ENCODE assay signal across 22 cellular contexts in genomic region chr5:146770546-146770945, GRCh38.
DNase-seq lines count a peak whose midpoint lies in the region; ATAC-seq and TF ChIP-seq lines count a peak whose summit lies in the region.
"Had no signal": no experiment of that assay in that cellular context is flagged by ENCODE, and none has a peak within 500 bp of the region (broad histone marks: within the 10 kb centered on the region; RNA-seq: fewer than 3 reads in every experiment).

No MANE protein-coding gene starts in this region.

- no peak overlapping the region for H3K23ac ChIP-seq in mesendoderm (ENCODE audit: low read length)

- no peak for TF ChIP-seq CTCF in cardiac muscle cell (IDR thresholded peaks at IDR 0.05; ENCODE audit: low read depth, low read length)
- TF ChIP-seq CTCF in left ventricle myocardium inferior (IDR thresholded peaks at IDR 0.05; ENCODE audit: borderline replicate concordance), result no peak
- no peak for TF ChIP-seq CTCF in endothelial cell (IDR thresholded peaks at IDR 0.05; ENCODE audit: unreplicated experiment)

- H3K79me1 ChIP-seq in mesendoderm (ENCODE audit: low read length), result no peaks in the 10 kb centered on the region

- H3K4me2 ChIP-seq in mesendoderm (ENCODE audit: low read length), result no peak overlapping the region
- H3K4me2 ChIP-seq: BLaER1 had no signal

- H3K27ac ChIP-seq in cardiac muscle cell (peak overlapping the region; percentile 74), left ventricle myocardium inferior (replicated peaks) (no peak overlapping the region), mesendoderm (ENCODE audit: low read depth, low read length) (no peak overlapping the region)
- H3K27ac ChIP-seq: 22Rv1, BLaER1, GM23248 had no signal

- ATAC-seq in HG02884 (IDR thresholded peaks at IDR 0.05; ENCODE audit: unreplicated experiment), result no peak
- ATAC-seq in activated naive CD8-positive, alpha-beta T cell treated with anti-CD3 and anti-CD28 coated beads, Interleukin-2, amount 50 U/mL, for 24 hours, result no peak
- ATAC-seq: GM12878 had no signal

- H3K4me3 ChIP-seq in cardiac muscle cell (no peak overlapping the region), left ventricle myocardium inferior (no peak overlapping the region), mesendoderm (ENCODE audit: low read length) (no peak overlapping the region)
- H3K4me3 ChIP-seq: BLaER1, GM12878, GM23248, HAP-1 had no signal

- no peaks in the 10 kb centered on the region for H3K9me3 Mint-ChIP-seq in endothelial cell (ENCODE audit: unreplicated experiment)
- H3K9me3 Mint-ChIP-seq in activated naive CD8-positive, alpha-beta T cell treated with anti-CD3 and anti-CD28 coated beads, Interleukin-2, amount 50 U/mL, for 24 hours, result peaks cover 6% of the 10 kb centered on the region
- H3K9me3 Mint-ChIP-seq: CD4-positive, alpha-beta T cell had no signal

- no peaks in the 10 kb centered on the region for H3K36me3 ChIP-seq in cardiac muscle cell
- no peaks in the 10 kb centered on the region for H3K36me3 ChIP-seq in left ventricle myocardium inferior
- H3K36me3 ChIP-seq in mesendoderm (ENCODE audit: control insufficient read depth, insufficient read depth, low read length), result no peaks in the 10 kb centered on the region
- H3K36me3 ChIP-seq: BLaER1, HAP-1 had no signal

- H2BK15ac ChIP-seq in mesendoderm (replicated peaks; ENCODE audit: low read depth), result no peak overlapping the region

- H2BK5ac ChIP-seq in mesendoderm (ENCODE audit: low read length), result no peak overlapping the region

- peak overlapping the region; percentile 16 for H3K4me3 Mint-ChIP-seq in endothelial cell (ENCODE audit: unreplicated experiment)
- H3K4me3 Mint-ChIP-seq in activated naive CD8-positive, alpha-beta T cell treated with anti-CD3 and anti-CD28 coated beads, Interleukin-2, amount 50 U/mL, for 24 hours, result no peak overlapping the region
- H3K4me3 Mint-ChIP-seq: B cell; CD14-positive monocyte; CD4-positive, alpha-beta T cell; CD8-positive, alpha-beta memory T cell; HFFc6 had no signal

- no peak overlapping the region for H3K56ac ChIP-seq in mesendoderm (ENCODE audit: low read length)

- H4K5ac ChIP-seq in mesendoderm (ENCODE audit: low read length), result no peak overlapping the region

- WGBS in mesendoderm (ENCODE audit: extremely low coverage, insufficient coverage, low lambda C conversion rate), result 100% methylated on average over 1 of the region's 2 CpGs

- no peaks in the 10 kb centered on the region for H3K27me3 Mint-ChIP-seq in endothelial cell (ENCODE audit: unreplicated experiment)
- H3K27me3 Mint-ChIP-seq in activated naive CD8-positive, alpha-beta T cell treated with anti-CD3 and anti-CD28 coated beads, Interleukin-2, amount 50 U/mL, for 24 hours, result no peaks in the 10 kb centered on the region
- H3K27me3 Mint-ChIP-seq: CD4-positive, alpha-beta T cell had no signal

- no peaks in the 10 kb centered on the region for H3K79me2 ChIP-seq in mesendoderm (ENCODE audit: control insufficient read depth, insufficient read depth, low read length)

- H3K4me1 Mint-ChIP-seq in endothelial cell (ENCODE audit: unreplicated experiment), result no peaks in the 10 kb centered on the region
- H3K4me1 Mint-ChIP-seq in activated naive CD8-positive, alpha-beta T cell treated with anti-CD3 and anti-CD28 coated beads, Interleukin-2, amount 50 U/mL, for 24 hours, result peaks cover 2% of the 10 kb centered on the region
- H3K4me1 Mint-ChIP-seq: B cell, CD14-positive monocyte had no signal

- H3K36me3 Mint-ChIP-seq in endothelial cell (ENCODE audit: low read depth, unreplicated experiment), result no peaks in the 10 kb centered on the region
- no peaks in the 10 kb centered on the region for H3K36me3 Mint-ChIP-seq in activated naive CD8-positive, alpha-beta T cell treated with anti-CD3 and anti-CD28 coated beads, Interleukin-2, amount 50 U/mL, for 24 hours (ENCODE audit: low read depth)
- H3K36me3 Mint-ChIP-seq: CD14-positive monocyte had no signal

- H3K9me3 ChIP-seq in cardiac muscle cell (ENCODE audit: low read depth) (no peaks in the 10 kb centered on the region), left ventricle myocardium inferior (replicated peaks) (peaks cover 13% of the 10 kb centered on the region)
- H3K9me3 ChIP-seq: BLaER1, HAP-1 had no signal

- no peaks in the 10 kb centered on the region for H3K27me3 ChIP-seq in cardiac muscle cell
- H3K27me3 ChIP-seq in left ventricle myocardium inferior (ENCODE audit: low read depth), result no peaks in the 10 kb centered on the region
- H3K27me3 ChIP-seq in mesendoderm (ENCODE audit: insufficient read depth, low read length, poor library complexity), result no peaks in the 10 kb centered on the region
- H3K27me3 ChIP-seq: BLaER1 had no signal

- H3K18ac ChIP-seq in mesendoderm (ENCODE audit: low read length), result no peak overlapping the region

- intact Hi-C loops in left ventricle myocardium inferior (cut with micrococcal nuclease), result no loop called here

- no peak overlapping the region for H3K9ac ChIP-seq in mesendoderm (ENCODE audit: low read length)
- H3K9ac ChIP-seq: BLaER1, GM23248 had no signal

- H2AK5ac ChIP-seq in mesendoderm (ENCODE audit: low read length), result no peak overlapping the region

- no peak overlapping the region for H4K8ac ChIP-seq in mesendoderm (ENCODE audit: low read depth, low read length)

- no peak overlapping the region for H3K4ac ChIP-seq in mesendoderm (ENCODE audit: low read depth, low read length)

- H2BK120ac ChIP-seq in mesendoderm (ENCODE audit: low read depth, low read length), result no peak overlapping the region

- H3K27ac Mint-ChIP-seq in endothelial cell (ENCODE audit: unreplicated experiment), result no peak overlapping the region
- no peak overlapping the region for H3K27ac Mint-ChIP-seq in activated naive CD8-positive, alpha-beta T cell treated with anti-CD3 and anti-CD28 coated beads, Interleukin-2, amount 50 U/mL, for 24 hours
- H3K27ac Mint-ChIP-seq: B cell; CD14-positive monocyte; CD4-positive, alpha-beta T cell; HFFc6 had no signal

- DNase-seq in cardiac muscle cell (ENCODE audit: low read depth in 1 of 2, low spot score in 1 of 2) (peak in 1 of 2 donors; percentile 90), left ventricle myocardium inferior (no peak), endothelial cell (ENCODE audit: low spot score) (no peak), mesendoderm (peak; percentile 67), C1 segment of cervical spinal cord (lab: John Stamatoyannopoulos, UW) (no peak), dedifferentiated amniotic fluid mesenchymal stem cell (ENCODE audit: extremely low spot score) (no peak)
- no peak for DNase-seq in activated naive CD8-positive, alpha-beta T cell treated with anti-CD3 and anti-CD28 coated beads, Interleukin-2, amount 50 U/mL, for 24 hours
- DNase-seq: CD4-positive, alpha-beta T cell; CD8-positive, alpha-beta memory T cell; DMS 273 treated with DMSO at 0.1 percent for 48 hours; DMS79; EL; GDM1; GM23248; HFFc6 had no signal

- peaks cover 26% of the 10 kb centered on the region for H3K4me1 ChIP-seq in cardiac muscle cell (ENCODE audit: low read depth)
- no peaks in the 10 kb centered on the region for H3K4me1 ChIP-seq in left ventricle myocardium inferior
- no peaks in the 10 kb centered on the region for H3K4me1 ChIP-seq in mesendoderm (ENCODE audit: control insufficient read depth, low read depth, low read length)
- H3K4me1 ChIP-seq: BLaER1 had no signal
